8 cellular contexts compared by ENCODE assay signal in the genomic region with DNA sequence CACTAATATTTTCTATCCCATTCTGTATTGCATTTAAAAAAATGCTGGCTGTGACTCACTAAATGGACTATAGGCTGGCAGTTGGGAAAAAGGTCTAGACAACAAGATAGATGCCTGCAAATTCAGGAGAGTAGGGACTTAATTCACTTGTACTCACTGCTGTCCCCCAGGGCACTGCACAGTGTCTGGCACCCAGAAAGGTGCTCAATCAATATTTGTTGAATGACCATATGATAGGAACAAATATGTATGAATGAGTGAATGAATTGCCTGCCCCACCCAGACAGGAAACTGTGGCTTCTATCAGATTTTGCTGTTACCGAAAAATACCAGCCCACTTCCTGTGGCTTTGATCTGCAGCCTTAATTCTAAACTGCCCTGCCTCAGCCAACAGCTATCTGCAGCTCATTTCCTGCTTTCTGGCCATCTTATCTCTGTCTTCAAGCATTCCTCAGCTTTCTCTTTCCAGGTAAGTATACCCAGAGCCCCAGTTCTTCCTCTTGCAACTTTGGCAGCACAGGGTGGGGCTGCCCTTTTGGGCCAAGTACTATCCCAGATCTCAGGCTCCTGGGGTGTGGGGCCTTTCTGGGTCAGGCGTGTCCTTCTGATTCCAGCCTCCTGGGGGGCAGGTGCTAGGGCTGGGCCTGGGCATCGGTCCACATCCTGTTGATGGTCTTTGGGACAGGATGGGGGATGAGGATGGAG. TPM values are rescaled to one million over a fixed set of nuclear protein-coding genes. Genes with fewer than 3 reads are reported as not detected.
DNase-seq lines count a peak whose midpoint lies in the region; ATAC-seq and TF ChIP-seq lines count a peak whose summit lies in the region.
"Had no signal": no experiment of that assay in that cellular context is flagged by ENCODE, and none has a peak within 500 bp of the region (broad histone marks: within the 10 kb centered on the region; RNA-seq: fewer than 3 reads in every experiment).

No MANE protein-coding gene starts in this region.

- H3K9me3 ChIP-seq in vagina, result no peaks in the 10 kb centered on the region

- no peak for TF ChIP-seq CTCF in vagina (IDR thresholded peaks at IDR 0.05)

- H3K36me3 ChIP-seq in vagina, result no peaks in the 10 kb centered on the region

- peaks cover 65% of the 10 kb centered on the region for H3K4me1 ChIP-seq in vagina

- H3K27me3 ChIP-seq in vagina, result no peaks in the 10 kb centered on the region

- intact Hi-C loops in vagina (cut with DNase I), result no loop called here

- ATAC-seq in GM19452 (IDR thresholded peaks at IDR 0.05; ENCODE audit: unreplicated experiment), result peak; percentile 83

- peak overlapping the region; percentile 84 for H3K27ac ChIP-seq in vagina

- no peak for TF ChIP-seq POLR2A in vagina (IDR thresholded peaks at IDR 0.05)

- DNase-seq in NCI-H226, result peak; percentile 91
- DNase-seq in activated CD8-positive, alpha-beta memory T cell treated with anti-CD3 and anti-CD28 coated beads, Interleukin-2, amount 50 U/mL, for 24 hours (ENCODE audit: extremely low read depth), result peak; percentile 27
- peak; percentile 87 for DNase-seq in islet precursor cell
- DNase-seq in vagina (ENCODE audit: extremely low spot score in 2 of 2), result no peak
- DNase-seq in C1 segment of cervical spinal cord (lab: John Stamatoyannopoulos, UW), result no peak
- no peak for DNase-seq in NCI-H1694 treated with DMSO at 0.1 percent for 48 hours (lab: John Stamatoyannopoulos, UW)

- no peak overlapping the region for H3K4me3 ChIP-seq in vagina
- H3K4me3 ChIP-seq: lung had no signal

RNA-seq across cellular contexts. Expression of gene TNS4, which starts 15.3 kb away (rescaled TPM):
- 296 TPM for total RNA-seq in vagina

RNA-seq across cellular contexts. Expression of gene CCR7, which starts 48.5 kb away (rescaled TPM):
- not detected for total RNA-seq in vagina

Comparison
In these comparisons a context has a peak if more than half of its experiments do, and no peak if none do; other contexts are left out.
1. DNase-seq: peak in NCI-H226 (single experiment), activated CD8-positive, alpha-beta memory T cell treated with anti-CD3 and anti-CD28 coated beads, Interleukin-2, amount 50 U/mL, for 24 hours (single experiment) and islet precursor cell (single experiment); none in vagina (0 of 2), C1 segment of cervical spinal cord (0 of 14) and NCI-H1694 treated with DMSO at 0.1 percent for 48 hours (single experiment).